23 cellular contexts compared by ENCODE assay signal in the genomic region with DNA sequence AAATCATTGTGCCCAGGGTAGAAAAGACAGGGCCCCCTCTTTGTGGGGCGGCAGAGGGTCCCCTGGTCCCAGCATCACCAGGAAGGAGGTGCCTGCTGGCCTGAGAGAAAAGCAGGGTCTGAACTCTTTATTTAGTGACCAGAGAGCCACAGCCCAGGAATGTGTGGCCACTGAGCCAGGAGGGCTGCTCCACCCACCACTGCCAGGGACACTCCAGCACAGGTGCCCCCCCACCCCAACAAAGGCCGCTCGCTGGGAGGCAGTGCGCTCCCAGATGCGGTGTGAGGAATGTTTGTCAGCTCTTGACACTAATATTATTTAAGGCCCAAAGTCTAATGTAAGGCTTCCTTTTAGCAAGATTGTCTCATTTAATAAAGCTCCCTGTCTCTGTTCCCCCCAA. TPM values are rescaled to one million over a fixed set of nuclear protein-coding genes. Genes with fewer than 3 reads are reported as not detected.
A peak's percentile ranks its signal among the peaks of the same experiment; 100 is the strongest.
DNase-seq lines count a peak whose midpoint lies in the region; ATAC-seq, FAIRE-seq and TF ChIP-seq lines count a peak whose summit lies in the region.
"Had no signal": no experiment of that assay in that cellular context is flagged by ENCODE, and none has a peak within 500 bp of the region (broad histone marks: within the 10 kb centered on the region; RNA-seq: fewer than 3 reads in every experiment).

No MANE protein-coding gene starts in this region.

- H3K14ac ChIP-seq in mesenchymal stem cell (ENCODE audit: low read length in 2 of 2): no peak overlapping the region

- H3K27ac ChIP-seq in GM23338 (ENCODE audit: low read depth): no peak overlapping the region
- H3K27ac ChIP-seq in mesenchymal stem cell (ENCODE audit: low read length, poor library complexity, severe bottlenecking): no peak overlapping the region
- H3K27ac ChIP-seq in pancreas: no peak overlapping the region
- H3K27ac ChIP-seq: GM23248 had no signal

- H4K91ac ChIP-seq in mesenchymal stem cell (ENCODE audit: low read length): no peak overlapping the region

- FAIRE-seq in pancreas (lab: Jason Lieb, UNC): no peak
- FAIRE-seq: A204.1, GM12878, GM19239, H54 had no signal

- no peak overlapping the region for H3K9ac ChIP-seq in mesenchymal stem cell (ENCODE audit: low read length)
- H3K9ac ChIP-seq: GM23248 had no signal

- no peak overlapping the region for H2BK120ac ChIP-seq in mesenchymal stem cell (ENCODE audit: low read depth, low read length)

- peaks cover 10% of the 10 kb centered on the region for H3K27me3 Mint-ChIP-seq in GM23338 (ENCODE audit: insufficient read depth, low read depth, poor library complexity)
- no peaks in the 10 kb centered on the region for H3K27me3 Mint-ChIP-seq in activated T-helper 17 cell treated with anti-CD3 and anti-CD28 coated beads, Interleukin-2, amount 50 U/mL, for 72 hours
- peaks cover 5% of the 10 kb centered on the region for H3K27me3 Mint-ChIP-seq in activated CD8-positive, alpha-beta memory T cell treated with anti-CD3 and anti-CD28 coated beads, Interleukin-2, amount 10 ng/mL, durations not matched to agents 7 days and 5 days

- no peaks in the 10 kb centered on the region for H3F3A ChIP-seq in GM23338 (replicated peaks; ENCODE audit: low read depth)

- H3K4me2 ChIP-seq in GM23338: no peak overlapping the region
- no peak overlapping the region for H3K4me2 ChIP-seq in mesenchymal stem cell (ENCODE audit: low read length, poor library complexity, severe bottlenecking)

- no peaks in the 10 kb centered on the region for H3K9me3 Mint-ChIP-seq in GM23338
- no peaks in the 10 kb centered on the region for H3K9me3 Mint-ChIP-seq in activated T-helper 17 cell treated with anti-CD3 and anti-CD28 coated beads, Interleukin-2, amount 50 U/mL, for 72 hours
- no peaks in the 10 kb centered on the region for H3K9me3 Mint-ChIP-seq in activated CD8-positive, alpha-beta memory T cell treated with anti-CD3 and anti-CD28 coated beads, Interleukin-2, amount 10 ng/mL, durations not matched to agents 7 days and 5 days (ENCODE audit: low read depth)
- H3K9me3 Mint-ChIP-seq: CD4-positive, CD25-positive, alpha-beta regulatory T cell; CD8-positive, alpha-beta memory T cell had no signal

- H3K4me3 ChIP-seq in GM23338 (no peak overlapping the region), mesenchymal stem cell (ENCODE audit: insufficient read depth in 1 of 2, low read depth in 1 of 2, low read length in 2 of 2) (no peak overlapping the region), pancreas (no peak overlapping the region), lower leg skin (ENCODE audit: low read depth, poor library complexity, severe bottlenecking) (no peak overlapping the region)
- H3K4me3 ChIP-seq: GM12878, GM23248 had no signal

- no peak overlapping the region for H3K4ac ChIP-seq in mesenchymal stem cell (ENCODE audit: low read depth in 1 of 2, low read length in 2 of 2)

- peak overlapping the region; percentile 21 for H2BK15ac ChIP-seq in mesenchymal stem cell (ENCODE audit: low read depth, poor library complexity, severe bottlenecking)

- TF ChIP-seq CTCF in GM23338 (conservative IDR thresholded peaks at IDR 0.05; ENCODE audit: low read depth in 2 of 2) (no peak), pancreas (IDR thresholded peaks at IDR 0.05) (no peak), lower leg skin (IDR thresholded peaks at IDR 0.05) (no peak)

- no peaks in the 10 kb centered on the region for H3K9me3 ChIP-seq in mesenchymal stem cell (ENCODE audit: control insufficient read depth, low read length)
- H3K9me3 ChIP-seq in pancreas: no peaks in the 10 kb centered on the region
- H3K9me3 ChIP-seq: BE2C had no signal

- no peak overlapping the region for H3K27ac Mint-ChIP-seq in GM23338
- peak overlapping the region; percentile 82 for H3K27ac Mint-ChIP-seq in activated T-helper 17 cell treated with anti-CD3 and anti-CD28 coated beads, Interleukin-2, amount 50 U/mL, for 72 hours
- H3K27ac Mint-ChIP-seq in activated CD8-positive, alpha-beta memory T cell treated with anti-CD3 and anti-CD28 coated beads, Interleukin-2, amount 10 ng/mL, durations not matched to agents 7 days and 5 days: no peak overlapping the region
- H3K27ac Mint-ChIP-seq: CD8-positive, alpha-beta memory T cell had no signal

- H4K20me1 ChIP-seq in GM23338 (replicated peaks; ENCODE audit: insufficient read depth): no peaks in the 10 kb centered on the region

- no peaks in the 10 kb centered on the region for H3K36me3 ChIP-seq in GM23338 (ENCODE audit: insufficient read depth)
- no peaks in the 10 kb centered on the region for H3K36me3 ChIP-seq in mesenchymal stem cell (ENCODE audit: control insufficient read depth in 1 of 2, insufficient read depth in 2 of 2, low read depth in 1 of 2, low read length in 2 of 2)
- no peaks in the 10 kb centered on the region for H3K36me3 ChIP-seq in pancreas
- H3K36me3 ChIP-seq: BE2C had no signal

- DNase-seq in GM23338 (ENCODE audit: low spot score) (no peak), mesenchymal stem cell (no peak), pancreas (no peak), lower leg skin (ENCODE audit: low spot score in 2 of 2) (no peak)
- no peak for DNase-seq in activated CD8-positive, alpha-beta memory T cell treated with anti-CD3 and anti-CD28 coated beads, Interleukin-2, amount 10 ng/mL, durations not matched to agents 7 days and 5 days
- DNase-seq: ACHN; BE2C; C1 segment of cervical spinal cord; CD4-positive, CD25-positive, alpha-beta regulatory T cell; CD8-positive, alpha-beta memory T cell; COR-L47; DMS 273 treated with DMSO at 0.1 percent for 48 hours; DMS53; DND-41; EL; GM23248; HCEC 1CT had no signal

- no peak overlapping the region for H4K8ac ChIP-seq in mesenchymal stem cell (ENCODE audit: low read length)

- intact Hi-C loops in pancreas (cut with DNase I) (no loop called here), lower leg skin (cut with DNase I; ENCODE audit: low total_unique reads) (no loop called here)

- no peak overlapping the region for H2AK5ac ChIP-seq in mesenchymal stem cell (ENCODE audit: low read length, severe bottlenecking)

- no peaks in the 10 kb centered on the region for H3K79me2 ChIP-seq in GM23338 (replicated peaks; ENCODE audit: insufficient read depth)

- no peak overlapping the region for H3K23ac ChIP-seq in mesenchymal stem cell (ENCODE audit: low read length in 2 of 2)

- no peaks in the 10 kb centered on the region for H3K9me2 ChIP-seq in GM23338 (ENCODE audit: insufficient read depth)

- no peak overlapping the region for H3K18ac ChIP-seq in mesenchymal stem cell (ENCODE audit: low read depth in 1 of 2, low read length in 2 of 2)

- ATAC-seq in GM23338 (peak; percentile 20; the same call in 2 of the 3 replicates), pancreas (peak in 3 of 4 donors; percentile 24 to 52 (median 33)), GM21367 (IDR thresholded peaks at IDR 0.05; ENCODE audit: unreplicated experiment) (no peak)
- no peak for ATAC-seq in activated T-helper 17 cell treated with anti-CD3 and anti-CD28 coated beads, Interleukin-2, amount 50 U/mL, for 72 hours (replicated peaks)
- ATAC-seq in activated CD8-positive, alpha-beta memory T cell treated with anti-CD3 and anti-CD28 coated beads, Interleukin-2, amount 10 ng/mL, durations not matched to agents 7 days and 5 days: no peak
- ATAC-seq: GM12878 had no signal

- H2BK12ac ChIP-seq in mesenchymal stem cell (ENCODE audit: low read length in 2 of 2): peak overlapping the region in 1 of 2 experiments; percentile 61

- H3K36me3 Mint-ChIP-seq in GM23338 (ENCODE audit: low read depth): no peaks in the 10 kb centered on the region
- no peaks in the 10 kb centered on the region for H3K36me3 Mint-ChIP-seq in activated T-helper 17 cell treated with anti-CD3 and anti-CD28 coated beads, Interleukin-2, amount 50 U/mL, for 72 hours (ENCODE audit: low read depth)
- no peaks in the 10 kb centered on the region for H3K36me3 Mint-ChIP-seq in activated CD8-positive, alpha-beta memory T cell treated with anti-CD3 and anti-CD28 coated beads, Interleukin-2, amount 10 ng/mL, durations not matched to agents 7 days and 5 days
- H3K36me3 Mint-ChIP-seq: CD4-positive, CD25-positive, alpha-beta regulatory T cell; CD8-positive, alpha-beta memory T cell had no signal

- no peak overlapping the region for H3K4me3 Mint-ChIP-seq in GM23338
- no peak overlapping the region for H3K4me3 Mint-ChIP-seq in activated T-helper 17 cell treated with anti-CD3 and anti-CD28 coated beads, Interleukin-2, amount 50 U/mL, for 72 hours
- H3K4me3 Mint-ChIP-seq in activated CD8-positive, alpha-beta memory T cell treated with anti-CD3 and anti-CD28 coated beads, Interleukin-2, amount 10 ng/mL, durations not matched to agents 7 days and 5 days: no peak overlapping the region
- H3K4me3 Mint-ChIP-seq: CD4-positive, CD25-positive, alpha-beta regulatory T cell; CD8-positive, alpha-beta memory T cell had no signal

- H3K4me1 Mint-ChIP-seq in GM23338: peaks cover 7% of the 10 kb centered on the region; the same call in 1 of the 3 replicates
- peaks cover 14% of the 10 kb centered on the region for H3K4me1 Mint-ChIP-seq in activated T-helper 17 cell treated with anti-CD3 and anti-CD28 coated beads, Interleukin-2, amount 50 U/mL, for 72 hours
- H3K4me1 Mint-ChIP-seq in activated CD8-positive, alpha-beta memory T cell treated with anti-CD3 and anti-CD28 coated beads, Interleukin-2, amount 10 ng/mL, durations not matched to agents 7 days and 5 days: no peaks in the 10 kb centered on the region
- H3K4me1 Mint-ChIP-seq: CD8-positive, alpha-beta memory T cell had no signal

- no peak overlapping the region for H2BK5ac ChIP-seq in mesenchymal stem cell (ENCODE audit: low read depth, low read length, poor library complexity, severe bottlenecking)

- H3K4me1 ChIP-seq in GM23338 (ENCODE audit: insufficient read depth) (no peaks in the 10 kb centered on the region), mesenchymal stem cell (ENCODE audit: control insufficient read depth, insufficient read depth, low read depth, low read length) (peaks cover 8% of the 10 kb centered on the region), pancreas (peaks cover 0 to under 1% (median 0%) of the 10 kb centered on the region in 3 donors)

- H3K27me3 ChIP-seq in GM23338 (ENCODE audit: insufficient read depth) (no peaks in the 10 kb centered on the region), mesenchymal stem cell (ENCODE audit: control insufficient read depth in 1 of 2, insufficient read depth in 1 of 2, low read length in 2 of 2) (peaks cover 20 to 45% of the 10 kb centered on the region in 2 experiments), pancreas (no peaks in the 10 kb centered on the region)
- H3K27me3 ChIP-seq: BE2C had no signal

- no peaks in the 10 kb centered on the region for H3K79me1 ChIP-seq in mesenchymal stem cell (replicated peaks; ENCODE audit: low read length, poor library complexity, severe bottlenecking)

- WGBS in mesenchymal stem cell: 94% methylated on average over 5 of the region's 5 CpGs
- 72 to 81% methylated on average over 5 of the region's 5 CpGs for WGBS in pancreas, 2 donors
- WGBS in lower leg skin, 2 donors: 91 to 96% methylated on average over 5 of the region's 5 CpGs

- no peak for TF ChIP-seq POLR2A in lower leg skin (IDR thresholded peaks at IDR 0.05)

- no peak overlapping the region for H2AFZ ChIP-seq in GM23338
- no peak overlapping the region for H2AFZ ChIP-seq in mesenchymal stem cell (ENCODE audit: low read depth, low read length)
- H2AFZ ChIP-seq: GM23248 had no signal

- CTCF ChIA-PET in activated CD8-positive, alpha-beta memory T cell treated with anti-CD3 and anti-CD28 coated beads, Interleukin-2, amount 10 ng/mL, durations not matched to agents 7 days and 5 days (lab: Charles Lee): interaction anchor here (1.0 kb wide), 1 partner anchor 19 kb away, joined by 6 read pairs; no protein-coding TSS in a partner anchor

RNA-seq across cellular contexts. Expression of a gene that starts 59.6 kb away (rescaled TPM):
- 25.9 and 30.9 TPM in 2 replicates for total RNA-seq in GM23338 (2014; rRNA removed; shearing (Covaris generic))
- 9.2 and 9.4 TPM in 2 replicates for polyA plus RNA-seq in GM23338 (2016; fragmentation: Nextera tagmentation; extraction: Ambion mirVana)
- total RNA-seq in activated T-helper 17 cell treated with anti-CD3 and anti-CD28 coated beads, Interleukin-2, amount 50 U/mL, for 72 hours: 10 to 100 TPM; 32.9 to 82.6 TPM
- 36.4 TPM for polyA plus RNA-seq in mesenchymal stem cell (2013, experiment 1 of 2)
- polyA plus RNA-seq in mesenchymal stem cell (2013, experiment 2 of 2): 35.8 TPM
- total RNA-seq in pancreas: 10 to 100 TPM; 21.3 to 45.0 (median 23.5) TPM
- 10 to 100 TPM; 14.5 to 20.8 TPM for polyA plus RNA-seq in pancreas
- total RNA-seq in activated CD8-positive, alpha-beta memory T cell treated with anti-CD3 and anti-CD28 coated beads, Interleukin-2, amount 10 ng/mL, durations not matched to agents 7 days and 5 days: 10 to 100 TPM; 52.7 to 71.5 TPM
- 10 to 100 TPM; 58.1 to 87.4 (median 74.2) TPM for total RNA-seq in lower leg skin

Comparison
In these comparisons a context has a peak if more than half of its experiments do, and no peak if none do; other contexts are left out.
1. ATAC-seq: peak in GM23338 (single experiment) and pancreas (3 of 4); none in activated T-helper 17 cell treated with anti-CD3 and anti-CD28 coated beads, Interleukin-2, amount 50 U/mL, for 72 hours (single experiment), GM21367 (single experiment) and activated CD8-positive, alpha-beta memory T cell treated with anti-CD3 and anti-CD28 coated beads, Interleukin-2, amount 10 ng/mL, durations not matched to agents 7 days and 5 days (single experiment).